10 cellular contexts compared by ENCODE assay signal in the genomic region with DNA sequence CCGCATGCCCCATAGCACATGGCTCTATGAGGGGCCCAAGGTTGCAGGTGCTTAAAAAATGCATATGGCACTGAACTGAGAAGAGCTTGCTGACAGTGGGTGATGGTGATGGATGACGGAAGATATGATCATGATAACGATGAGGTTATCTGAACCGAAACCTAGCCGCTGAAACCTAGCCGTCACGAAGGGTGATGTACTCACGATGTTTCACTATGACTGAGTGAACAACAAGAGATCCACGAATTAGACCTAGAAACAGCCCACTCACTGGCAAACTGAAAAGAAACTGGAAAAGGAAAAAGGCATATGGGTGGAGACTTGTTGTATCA. TPM values are rescaled to one million over a fixed set of nuclear protein-coding genes. Genes with fewer than 3 reads are reported as not detected.
DNase-seq lines count a peak whose midpoint lies in the region; ATAC-seq, FAIRE-seq and TF ChIP-seq lines count a peak whose summit lies in the region.
"Had no signal": no experiment of that assay in that cellular context is flagged by ENCODE, and none has a peak within 500 bp of the region (broad histone marks: within the 10 kb centered on the region; RNA-seq: fewer than 3 reads in every experiment).

No MANE protein-coding gene starts in this region.

- no peak for FAIRE-seq in urothelium cell line (lab: Jason Lieb, UNC)
- no peak for FAIRE-seq in HepG2 (lab: Jason Lieb, UNC)

- no peak overlapping the region for H4K8ac ChIP-seq in mesenchymal stem cell (ENCODE audit: low read length)

- no peak overlapping the region for H3K4ac ChIP-seq in mesenchymal stem cell (ENCODE audit: low read depth in 1 of 2, low read length in 2 of 2)

- no TSS peak for BruUV-seq in HepG2 (replicated peaks; lab: Mats Ljungman, UMichigan)

- H3K9ac ChIP-seq in HepG2 (ENCODE audit: insufficient read depth, low read depth, low read length) = no peak overlapping the region
- no peak overlapping the region for H3K9ac ChIP-seq in mesenchymal stem cell (ENCODE audit: low read length)

- H3K9me3 ChIP-seq in HepG2 (ENCODE audit: low read length) = no peaks in the 10 kb centered on the region
- no peaks in the 10 kb centered on the region for H3K9me3 ChIP-seq in mesenchymal stem cell (ENCODE audit: control insufficient read depth, low read length)
- H3K9me3 ChIP-seq: transverse colon had no signal

- no peaks in the 10 kb centered on the region for H3K79me1 ChIP-seq in mesenchymal stem cell (replicated peaks; ENCODE audit: low read length, poor library complexity, severe bottlenecking)

- POLR2A ChIA-PET in HepG2 (lab: Yijun Ruan, JAX) = no interaction called here

- no peak overlapping the region for H2BK120ac ChIP-seq in mesenchymal stem cell (ENCODE audit: low read depth, low read length)

- H3K4me2 ChIP-seq in HepG2 (ENCODE audit: low read depth, low read length) = no peak overlapping the region
- no peak overlapping the region for H3K4me2 ChIP-seq in mesenchymal stem cell (ENCODE audit: low read length, poor library complexity, severe bottlenecking)

- peaks cover 2% of the 10 kb centered on the region for H3K27me3 Mint-ChIP-seq in HFFc6 (ENCODE audit: insufficient read depth)

- ATAC-seq in GM19023 (IDR thresholded peaks at IDR 0.05; ENCODE audit: unreplicated experiment) (peak; percentile 86), HG02938 (IDR thresholded peaks at IDR 0.05; ENCODE audit: unreplicated experiment) (peak; percentile 94), HepG2 (no peak)

- TF ChIP-seq RAD21 in HepG2 (CRISPR knock-in tag; IDR thresholded peaks at IDR 0.05) = no peak

- no peak overlapping the region for H3K18ac ChIP-seq in mesenchymal stem cell (ENCODE audit: low read depth in 1 of 2, low read length in 2 of 2)

- no peak overlapping the region for H4K91ac ChIP-seq in mesenchymal stem cell (ENCODE audit: low read length)

- peak; percentile 20 for DNase-seq in activated CD4-positive, alpha-beta T cell treated with anti-CD3 and anti-CD28 coated beads, Interleukin-2, amount 50 U/mL, for 1 hour
- DNase-seq in stimulated activated CD4-positive, alpha-beta T cell treated with anti-CD3 and anti-CD28 coated beads, Interleukin-4, amount 100 ng/mL, for 1 hour = peak; percentile 52
- DNase-seq in HFFc6 (no peak), urothelium cell line (ENCODE audit: low spot score) (no peak), HepG2 (ENCODE audit: low spot score) (no peak), mesenchymal stem cell (no peak)
- DNase-seq: transverse colon had no signal

- H3K27ac ChIP-seq in HepG2 (ENCODE audit: extremely low read length, insufficient read depth, low read length) (no peak overlapping the region), mesenchymal stem cell (ENCODE audit: low read length, poor library complexity, severe bottlenecking) (no peak overlapping the region)
- H3K27ac ChIP-seq: transverse colon had no signal

- H2BK12ac ChIP-seq in mesenchymal stem cell (ENCODE audit: low read length in 2 of 2) = no peak overlapping the region

- H3K79me2 ChIP-seq in HepG2 (ENCODE audit: insufficient read depth, low read length) = no peaks in the 10 kb centered on the region

- H3K14ac ChIP-seq in mesenchymal stem cell (ENCODE audit: low read length in 2 of 2) = no peak overlapping the region

- no peak overlapping the region for H3K4me3 ChIP-seq in HepG2 (replicated peaks in 1 of 3; ENCODE audit: insufficient read depth in 1 of 3, low read depth in 2 of 3, low read length in 3 of 3)
- no peak overlapping the region for H3K4me3 ChIP-seq in mesenchymal stem cell (ENCODE audit: insufficient read depth in 1 of 2, low read depth in 1 of 2, low read length in 2 of 2)
- H3K4me3 ChIP-seq: transverse colon had no signal

- no peak for TF ChIP-seq EP300 in HepG2 (IDR thresholded peaks at IDR 0.05; ENCODE audit: low read depth in 2 of 2, low read length in 2 of 2)
- no peak for TF ChIP-seq EP300 in HepG2 (CRISPR knock-in tag; IDR thresholded peaks at IDR 0.05; ENCODE audit: borderline replicate concordance)

- H2BK5ac ChIP-seq in mesenchymal stem cell (ENCODE audit: low read depth, low read length, poor library complexity, severe bottlenecking) = no peak overlapping the region

- no peak for TF ChIP-seq POLR2A in HepG2 (IDR thresholded peaks at IDR 0.05; ENCODE audit: insufficient read depth in 1 of 2, low read depth in 2 of 2, low read length in 2 of 2)

- no peak overlapping the region for H3K27ac Mint-ChIP-seq in HFFc6
- H3K27ac Mint-ChIP-seq: dendritic cell treated with granulocyte-macrophage colony-stimulating factor and Interleukin-4, amounts not matched to agents 40 ng/mL and 50 ng/mL, for 4 days had no signal

- TF ChIP-seq CTCF in HFFc6 (IDR thresholded peaks at IDR 0.05) = no peak
- no peak for TF ChIP-seq CTCF in HepG2 (CRISPR knock-in tag; IDR thresholded peaks at IDR 0.05)

- intact Hi-C loops in HepG2 (cut with micrococcal nuclease; ENCODE audit: unreplicated experiment) = no loop called here

- H4K20me1 ChIP-seq in HepG2 (ENCODE audit: insufficient read depth, low read length) = no peaks in the 10 kb centered on the region

- 87% methylated on average over 9 of the region's 9 CpGs for WGBS in HepG2 (ENCODE audit: low lambda C conversion rate)
- WGBS in mesenchymal stem cell = 96% methylated on average over 9 of the region's 9 CpGs

- no peak overlapping the region for H3K23ac ChIP-seq in mesenchymal stem cell (ENCODE audit: low read length in 2 of 2)

- H3K9me3 Mint-ChIP-seq in HFFc6 = peaks cover 4% of the 10 kb centered on the region; the same call in 1 of the 2 replicates

- no peaks in the 10 kb centered on the region; the same call in 1 of the 2 replicates for H3K36me3 Mint-ChIP-seq in HFFc6 (ENCODE audit: low read depth)

- no peak overlapping the region for H2AK5ac ChIP-seq in mesenchymal stem cell (ENCODE audit: low read length, severe bottlenecking)

- H2BK15ac ChIP-seq in mesenchymal stem cell (ENCODE audit: low read depth, poor library complexity, severe bottlenecking) = no peak overlapping the region

- H3K36me3 ChIP-seq in HepG2 (replicated peaks in 1 of 2; ENCODE audit: control insufficient read depth in 1 of 2, insufficient read depth in 2 of 2, low read length in 2 of 2) (no peaks in the 10 kb centered on the region), mesenchymal stem cell (ENCODE audit: control insufficient read depth in 1 of 2, insufficient read depth in 2 of 2, low read depth in 1 of 2, low read length in 2 of 2) (no peaks in the 10 kb centered on the region)
- H3K36me3 ChIP-seq: transverse colon had no signal

- in situ Hi-C loops in HepG2 (cut with HindIII; ENCODE audit: extremely low pct_ligation_motif_present, low pct_unique_long_range_greater_than_20kb) = no loop called here

- no peak overlapping the region for H3K4me3 Mint-ChIP-seq in HFFc6
- H3K4me3 Mint-ChIP-seq: dendritic cell treated with granulocyte-macrophage colony-stimulating factor and Interleukin-4, amounts not matched to agents 40 ng/mL and 50 ng/mL, for 4 days had no signal

- H3K4me1 ChIP-seq in HepG2 (ENCODE audit: insufficient read depth, low read length) (peaks cover 31% of the 10 kb centered on the region), mesenchymal stem cell (ENCODE audit: control insufficient read depth, insufficient read depth, low read depth, low read length) (no peaks in the 10 kb centered on the region)

- no peak overlapping the region for H2AFZ ChIP-seq in HepG2 (ENCODE audit: low read length)
- no peak overlapping the region for H2AFZ ChIP-seq in mesenchymal stem cell (ENCODE audit: low read depth, low read length)

- peaks cover 12% of the 10 kb centered on the region for H3K4me1 Mint-ChIP-seq in HFFc6 (ENCODE audit: low read depth)

- H3K27me3 ChIP-seq in HepG2 (ENCODE audit: control insufficient read depth in 1 of 2, insufficient read depth in 2 of 2, low read length in 2 of 2) = peaks cover 1 to 7% of the 10 kb centered on the region in 2 experiments; a peak in 2 of 5 replicates
- no peaks in the 10 kb centered on the region for H3K27me3 ChIP-seq in mesenchymal stem cell (ENCODE audit: control insufficient read depth in 1 of 2, insufficient read depth in 1 of 2, low read length in 2 of 2)
- H3K27me3 ChIP-seq: transverse colon had no signal

- CTCF ChIA-PET in HepG2 (lab: Yijun Ruan, JAX; ENCODE audit: low intra/inter-chr PET ratio, low total read pairs) = no interaction called here

RNA-seq across cellular contexts. Expression of a gene that starts 57.6 kb away (rescaled TPM):
- 10 to 100 TPM; 28.0 to 36.5 (median 31.1) TPM for total RNA-seq in HFFc6 (2021; fragmentation: NEBNext Ultra II Directional; extraction: Animal tissue kit (Norgen Biotek cat#: 25700))
- 20.3 and 21.2 TPM in 2 replicates for total RNA-seq in HepG2 (2016; rRNA removed; fragmentation: Illumina TruSeq; extraction: Trizol)
- total RNA-seq in HepG2 (2016; cell fraction: cytosol; rRNA removed; fragmentation: Illumina TruSeq; extraction: Trizol; ENCODE audit: low read depth) = 5.3 and 5.8 TPM in 2 replicates
- 12.4 and 21.0 TPM in 2 replicates for total RNA-seq in HepG2 (2016; cell fraction: insoluble cytoplasmic fraction; rRNA removed; fragmentation: Illumina TruSeq; extraction: Trizol)
- 8.3 and 11.0 TPM in 2 replicates for total RNA-seq in HepG2 (2016; cell fraction: membrane; rRNA removed; fragmentation: Illumina TruSeq; extraction: Trizol)
- 25.9 and 29.9 TPM in 2 replicates for total RNA-seq in HepG2 (2016; cell fraction: nucleus; rRNA removed; fragmentation: Illumina TruSeq; extraction: Trizol)
- polyA plus RNA-seq in HepG2 (2011; rRNA removed) = 53.7 and 67.5 TPM in 2 replicates
- 18.9 and 19.0 TPM in 2 replicates for polyA plus RNA-seq in HepG2 (2011; cell fraction: cytosol; rRNA removed)
- polyA plus RNA-seq in HepG2 (2011; cell fraction: nucleus; rRNA removed) = 286 and 355 TPM in 2 replicates
- 95.9 and 236 TPM in 2 replicates for polyA plus RNA-seq in HepG2 (2012)
- 1.1 and 1.4 TPM in 2 replicates for polyA plus RNA-seq in HepG2 (2016; cell fraction: cytosol; fragmentation: Illumina TruSeq; extraction: Trizol; ENCODE audit: low read depth)
- polyA plus RNA-seq in HepG2 (2016; cell fraction: insoluble cytoplasmic fraction; fragmentation: Illumina TruSeq; extraction: Trizol; ENCODE audit: low read depth) = 19.4 and 26.5 TPM in 2 replicates
- polyA plus RNA-seq in HepG2 (2016; cell fraction: membrane; fragmentation: Illumina TruSeq; extraction: Trizol; ENCODE audit: low read depth) = 3.5 and 4.8 TPM in 2 replicates
- polyA plus RNA-seq in HepG2 (2016; cell fraction: nucleus; fragmentation: Illumina TruSeq; extraction: Trizol; ENCODE audit: insufficient read depth, low read depth) = 95.1 and 111 TPM in 2 replicates
- 16.4 and 68.3 TPM in 2 replicates for polyA minus RNA-seq in HepG2 (2011; rRNA and poly(A)+ RNA removed; ENCODE audit: low replicate concordance)
- 22.3 and 35.5 TPM in 2 replicates for polyA minus RNA-seq in HepG2 (2011; cell fraction: cytosol; rRNA and poly(A)+ RNA removed)
- polyA minus RNA-seq in HepG2 (2011; cell fraction: nucleus; rRNA and poly(A)+ RNA removed) = 81.2 and 114 TPM in 2 replicates
- polyA plus RNA-seq in mesenchymal stem cell (2013, experiment 1 of 2) = 20.5 TPM
- polyA plus RNA-seq in mesenchymal stem cell (2013, experiment 2 of 2) = 18.5 TPM

Comparison
In these comparisons a context has a peak if more than half of its experiments do, and no peak if none do; other contexts are left out.
1. DNase-seq: peak in activated CD4-positive, alpha-beta T cell treated with anti-CD3 and anti-CD28 coated beads, Interleukin-2, amount 50 U/mL, for 1 hour (single experiment) and stimulated activated CD4-positive, alpha-beta T cell treated with anti-CD3 and anti-CD28 coated beads, Interleukin-4, amount 100 ng/mL, for 1 hour (single experiment); none in HFFc6 (single experiment), urothelium cell line (single experiment), HepG2 (single experiment) and mesenchymal stem cell (single experiment).